12 cellular contexts compared by ENCODE assay signal in genomic region chr18:50285631-50286321, GRCh38. TPM values are rescaled to one million over a fixed set of nuclear protein-coding genes. Genes with fewer than 3 reads are reported as not detected.
DNase-seq lines count a peak whose midpoint lies in the region; ATAC-seq, FAIRE-seq and TF ChIP-seq lines count a peak whose summit lies in the region.
"Had no signal": no experiment of that assay in that cellular context is flagged by ENCODE, and none has a peak within 500 bp of the region (broad histone marks: within the 10 kb centered on the region; RNA-seq: fewer than 3 reads in every experiment).

No MANE protein-coding gene starts in this region.

- H3K4me3 ChIP-seq in A673 (ENCODE audit: low read depth, low read length, poor library complexity, severe bottlenecking) (peak overlapping the region; percentile 86), GM23248 (no peak overlapping the region), HepG2 (replicated peaks in 1 of 3; ENCODE audit: insufficient read depth in 1 of 3, low read depth in 2 of 3, low read length in 3 of 3) (no peak overlapping the region; a peak in 2 of 6 replicates)

- H3K9me3 ChIP-seq in A673 (ENCODE audit: low read depth, low read length, poor library complexity, severe bottlenecking) (no peaks in the 10 kb centered on the region), GM23248 (ENCODE audit: low read depth) (no peaks in the 10 kb centered on the region), HepG2 (ENCODE audit: low read length) (no peaks in the 10 kb centered on the region)

- TF ChIP-seq CTCF in A673 (conservative IDR thresholded peaks at IDR 0.05; ENCODE audit: low read depth, low read length) (no peak), HepG2 (CRISPR knock-in tag; IDR thresholded peaks at IDR 0.05) (no peak)

- H3K36me3 ChIP-seq in A673 (ENCODE audit: insufficient read depth, low read length, poor library complexity, severe bottlenecking) (peaks cover 26% of the 10 kb centered on the region), GM23248 (ENCODE audit: low read depth) (no peaks in the 10 kb centered on the region), HepG2 (replicated peaks in 1 of 2; ENCODE audit: control insufficient read depth in 1 of 2, insufficient read depth in 2 of 2, low read length in 2 of 2) (peaks cover 9 to 23% of the 10 kb centered on the region in 2 experiments; a peak in 4 of 5 replicates)

- TF ChIP-seq RAD21 in HepG2 (CRISPR knock-in tag; IDR thresholded peaks at IDR 0.05) = no peak

- no peak for TF ChIP-seq EP300 in HepG2 (IDR thresholded peaks at IDR 0.05; ENCODE audit: low read depth in 2 of 2, low read length in 2 of 2)
- no peak for TF ChIP-seq EP300 in HepG2 (CRISPR knock-in tag; IDR thresholded peaks at IDR 0.05; ENCODE audit: borderline replicate concordance)

- peak overlapping the region; percentile 100 for H3K4me3 Mint-ChIP-seq in activated CD8-positive, alpha-beta T cell treated with anti-CD3 and anti-CD28 coated beads, Interleukin-2, amount 10 ng/mL, durations not matched to agents 7 days and 5 days

- no peak for FAIRE-seq in HepG2 (lab: Jason Lieb, UNC)
- FAIRE-seq: D721Med had no signal

- no peaks in the 10 kb centered on the region for H3K9me3 Mint-ChIP-seq in activated CD8-positive, alpha-beta T cell treated with anti-CD3 and anti-CD28 coated beads, Interleukin-2, amount 10 ng/mL, durations not matched to agents 7 days and 5 days (ENCODE audit: insufficient read depth)

- no peaks in the 10 kb centered on the region for H4K20me1 ChIP-seq in GM23248 (ENCODE audit: insufficient read depth)
- no peaks in the 10 kb centered on the region for H4K20me1 ChIP-seq in HepG2 (ENCODE audit: insufficient read depth, low read length)

- H3K79me2 ChIP-seq in GM23248 (ENCODE audit: insufficient read depth) (peaks cover 28% of the 10 kb centered on the region), HepG2 (ENCODE audit: insufficient read depth, low read length) (peaks cover 7% of the 10 kb centered on the region)

- H3K27me3 ChIP-seq in A673 (replicated peaks; ENCODE audit: insufficient read depth, low read depth, low read length, poor library complexity) = no peaks in the 10 kb centered on the region
- H3K27me3 ChIP-seq in GM23248 (replicated peaks; ENCODE audit: insufficient read depth) = no peaks in the 10 kb centered on the region
- peaks cover 0 to 4% of the 10 kb centered on the region in 2 experiments; a peak in 2 of 5 replicates for H3K27me3 ChIP-seq in HepG2 (ENCODE audit: control insufficient read depth in 1 of 2, insufficient read depth in 2 of 2, low read length in 2 of 2)

- peaks cover 55% of the 10 kb centered on the region for H3K4me1 Mint-ChIP-seq in activated CD8-positive, alpha-beta T cell treated with anti-CD3 and anti-CD28 coated beads, Interleukin-2, amount 10 ng/mL, durations not matched to agents 7 days and 5 days (ENCODE audit: low read depth)

- peak overlapping the region; percentile 99 for H3K27ac Mint-ChIP-seq in activated CD8-positive, alpha-beta T cell treated with anti-CD3 and anti-CD28 coated beads, Interleukin-2, amount 10 ng/mL, durations not matched to agents 7 days and 5 days

- H3K36me3 Mint-ChIP-seq in activated CD8-positive, alpha-beta T cell treated with anti-CD3 and anti-CD28 coated beads, Interleukin-2, amount 10 ng/mL, durations not matched to agents 7 days and 5 days (ENCODE audit: low read depth) = peaks cover 60% of the 10 kb centered on the region

- POLR2A ChIA-PET in A673 (lab: Charles Lee; ENCODE audit: low non-redundant PET) = no interaction called here
- POLR2A ChIA-PET in activated CD8-positive, alpha-beta T cell treated with anti-CD3 and anti-CD28 coated beads, Interleukin-2, amount 10 ng/mL, durations not matched to agents 7 days and 5 days (lab: Charles Lee) = no interaction called here
- POLR2A ChIA-PET in HepG2 (lab: Yijun Ruan, JAX) = no interaction called here

- CTCF ChIA-PET in A673 (lab: Charles Lee) = no interaction called here
- CTCF ChIA-PET in activated CD8-positive, alpha-beta T cell treated with anti-CD3 and anti-CD28 coated beads, Interleukin-2, amount 10 ng/mL, durations not matched to agents 7 days and 5 days (lab: Charles Lee) = no interaction called here
- CTCF ChIA-PET in HepG2 (lab: Yijun Ruan, JAX; ENCODE audit: low intra/inter-chr PET ratio, low total read pairs) = no interaction called here

- H3K4me1 ChIP-seq in A673 (ENCODE audit: insufficient read depth, low read length, poor library complexity, severe bottlenecking) (peaks cover 6% of the 10 kb centered on the region), GM23248 (ENCODE audit: insufficient read depth) (0 out of 2 replicates have a peak, but pooled peaks cover 3% of the 10 kb centered on the region), HepG2 (ENCODE audit: insufficient read depth, low read length) (peaks cover 16% of the 10 kb centered on the region)

- H3K9me2 ChIP-seq in GM23248 (ENCODE audit: insufficient read depth) = no peaks in the 10 kb centered on the region

- DNase-seq in A673 (ENCODE audit: low spot score) = no peak
- DNase-seq in GM23248 = no peak
- no peak for DNase-seq in activated CD8-positive, alpha-beta T cell treated with anti-CD3 and anti-CD28 coated beads, Interleukin-2, amount 10 ng/mL, durations not matched to agents 7 days and 5 days
- DNase-seq in HepG2 (ENCODE audit: low spot score) = no peak
- no peak for DNase-seq in NCI-H524 treated with DMSO at 0.1 percent for 48 hours (lab: John Stamatoyannopoulos, UW)
- DNase-seq in inferior parietal cortex (ENCODE audit: extremely low spot score) = no peak
- DNase-seq in stimulated activated CD4-positive, alpha-beta T cell treated with anti-CD3 and anti-CD28 coated beads, Interleukin-2, amount 100 ng/mL, for 48 hours = no peak
- DNase-seq: NCI-H2029 treated with DMSO at 0.1 percent for 48 hours, SHP77 treated with DMSO at 0.1 percent for 48 hours had no signal

- in situ Hi-C loops in GM23248 (cut with MboI) (no loop called here), HepG2 (cut with HindIII; ENCODE audit: extremely low pct_ligation_motif_present, low pct_unique_long_range_greater_than_20kb) (loop anchor here (10.0 kb wide), 1 partner anchor 139 kb away; no protein-coding TSS in a partner anchor)

- no peak for TF ChIP-seq POLR2A in HepG2 (IDR thresholded peaks at IDR 0.05; ENCODE audit: insufficient read depth in 1 of 2, low read depth in 2 of 2, low read length in 2 of 2)

- H2AFZ ChIP-seq in GM23248 (no peak overlapping the region), HepG2 (ENCODE audit: low read length) (no peak overlapping the region)
- H2AFZ ChIP-seq: parathyroid adenoma had no signal

- ATAC-seq in activated CD8-positive, alpha-beta T cell treated with anti-CD3 and anti-CD28 coated beads, Interleukin-2, amount 10 ng/mL, durations not matched to agents 7 days and 5 days = no peak
- ATAC-seq in HepG2 (no peak), HG03520 (IDR thresholded peaks at IDR 0.05; ENCODE audit: unreplicated experiment) (no peak)

- H3K9ac ChIP-seq in GM23248 (peak overlapping the region; percentile 78; the same call in 1 of the 2 replicates), HepG2 (ENCODE audit: insufficient read depth, low read depth, low read length) (no peak overlapping the region)
- H3K9ac ChIP-seq: parathyroid adenoma had no signal

- no peaks in the 10 kb centered on the region for H3K27me3 Mint-ChIP-seq in activated CD8-positive, alpha-beta T cell treated with anti-CD3 and anti-CD28 coated beads, Interleukin-2, amount 10 ng/mL, durations not matched to agents 7 days and 5 days (ENCODE audit: low read depth)

- H3K27ac ChIP-seq in A673 (ENCODE audit: low read depth, low read length, poor library complexity, severe bottlenecking) = no peak overlapping the region
- 0 out of 2 replicates have a peak overlapping the region, but pooled peaks have one; percentile 12 for H3K27ac ChIP-seq in GM23248
- no peak overlapping the region for H3K27ac ChIP-seq in HepG2 (ENCODE audit: extremely low read length, insufficient read depth, low read length)

- peak overlapping the region; percentile 65 for H3K4me2 ChIP-seq in GM23248 (ENCODE audit: unreplicated experiment)
- peak overlapping the region; percentile 77 for H3K4me2 ChIP-seq in HepG2 (ENCODE audit: low read depth, low read length)

- intact Hi-C loops in A673 (cut with micrococcal nuclease; ENCODE audit: unreplicated experiment) (no loop called here), HepG2 (cut with micrococcal nuclease; ENCODE audit: unreplicated experiment) (loop anchor here (5.0 kb wide), 3 partner anchors 72 to 142 kb away; no protein-coding TSS in a partner anchor)

- WGBS in GM23248 (ENCODE audit: low coverage in 1 of 2, low lambda C conversion rate in 2 of 2, missing lambda C conversion rate in 2 of 2), 2 experiments = 98 to 100% methylated on average over 21 to 24 of the region's 24 CpGs
- WGBS in HepG2 (ENCODE audit: low lambda C conversion rate) = 97% methylated on average over 18 of the region's 24 CpGs

- no peaks in the 10 kb centered on the region for H3F3A ChIP-seq in GM23248 (ENCODE audit: insufficient read depth)

- BruUV-seq in A673 (replicated peaks; lab: Mats Ljungman, UMichigan) (no TSS peak), HepG2 (replicated peaks; lab: Mats Ljungman, UMichigan) (no TSS peak)

RNA-seq across cellular contexts. Expression of gene CXXC1, which starts 1.7 kb away (rescaled TPM):
- total RNA-seq in A673 (2021) = 89.5 and 94.5 TPM in 2 replicates
- 37.9 and 51.2 TPM in 2 replicates for total RNA-seq in GM23248 (2014; rRNA removed; shearing (Covaris generic))
- polyA plus RNA-seq in GM23248 (2016; fragmentation: Nextera tagmentation; extraction: Ambion mirVana) = 38.2 and 39.2 TPM in 2 replicates
- 100 to 1,000 TPM; 136 to 158 TPM for total RNA-seq in activated CD8-positive, alpha-beta T cell treated with anti-CD3 and anti-CD28 coated beads, Interleukin-2, amount 10 ng/mL, durations not matched to agents 7 days and 5 days
- 29.8 and 32.9 TPM in 2 replicates for total RNA-seq in HepG2 (2016; rRNA removed; fragmentation: Illumina TruSeq; extraction: Trizol)
- total RNA-seq in HepG2 (2016; cell fraction: cytosol; rRNA removed; fragmentation: Illumina TruSeq; extraction: Trizol; ENCODE audit: low read depth) = 5.2 and 6.1 TPM in 2 replicates
- 27.2 and 40.8 TPM in 2 replicates for total RNA-seq in HepG2 (2016; cell fraction: insoluble cytoplasmic fraction; rRNA removed; fragmentation: Illumina TruSeq; extraction: Trizol)
- 16.4 and 17.8 TPM in 2 replicates for total RNA-seq in HepG2 (2016; cell fraction: membrane; rRNA removed; fragmentation: Illumina TruSeq; extraction: Trizol)
- 26.0 and 29.7 TPM in 2 replicates for total RNA-seq in HepG2 (2016; cell fraction: nucleus; rRNA removed; fragmentation: Illumina TruSeq; extraction: Trizol)
- 39.0 and 39.8 TPM in 2 replicates for polyA plus RNA-seq in HepG2 (2011; rRNA removed)
- polyA plus RNA-seq in HepG2 (2011; cell fraction: cytosol; rRNA removed) = 29.5 and 48.9 TPM in 2 replicates
- 324 and 455 TPM in 2 replicates for polyA plus RNA-seq in HepG2 (2011; cell fraction: nucleus; rRNA removed)
- polyA plus RNA-seq in HepG2 (2012) = 22.4 and 34.0 TPM in 2 replicates
- 4.1 and 5.9 TPM in 2 replicates for polyA plus RNA-seq in HepG2 (2016; cell fraction: cytosol; fragmentation: Illumina TruSeq; extraction: Trizol; ENCODE audit: low read depth)
- polyA plus RNA-seq in HepG2 (2016; cell fraction: insoluble cytoplasmic fraction; fragmentation: Illumina TruSeq; extraction: Trizol; ENCODE audit: low read depth) = 25.7 and 37.2 TPM in 2 replicates
- polyA plus RNA-seq in HepG2 (2016; cell fraction: membrane; fragmentation: Illumina TruSeq; extraction: Trizol; ENCODE audit: low read depth) = 14.3 and 15.5 TPM in 2 replicates
- polyA plus RNA-seq in HepG2 (2016; cell fraction: nucleus; fragmentation: Illumina TruSeq; extraction: Trizol; ENCODE audit: insufficient read depth, low read depth) = 119 and 130 TPM in 2 replicates
- 42.0 and 46.9 TPM in 2 replicates for polyA minus RNA-seq in HepG2 (2011; rRNA and poly(A)+ RNA removed; ENCODE audit: low replicate concordance)
- polyA minus RNA-seq in HepG2 (2011; cell fraction: cytosol; rRNA and poly(A)+ RNA removed) = 8.7 and 10.1 TPM in 2 replicates
- polyA minus RNA-seq in HepG2 (2011; cell fraction: nucleus; rRNA and poly(A)+ RNA removed) = 27.0 and 29.1 TPM in 2 replicates

RNA-seq across cellular contexts. Expression of gene MBD1, which starts 4.5 kb away (rescaled TPM):
- 65.2 and 70.8 TPM in 2 replicates for total RNA-seq in A673 (2021)
- 60.7 and 68.0 TPM in 2 replicates for total RNA-seq in GM23248 (2014; rRNA removed; shearing (Covaris generic))
- polyA plus RNA-seq in GM23248 (2016; fragmentation: Nextera tagmentation; extraction: Ambion mirVana) = 33.1 and 36.2 TPM in 2 replicates
- total RNA-seq in activated CD8-positive, alpha-beta T cell treated with anti-CD3 and anti-CD28 coated beads, Interleukin-2, amount 10 ng/mL, durations not matched to agents 7 days and 5 days = 100 to 1,000 TPM in 1 of 2 experiments, 10 to 100 TPM in 1; 97.3 to 101 TPM
- 15.2 and 25.5 TPM in 2 replicates for total RNA-seq in HepG2 (2016; rRNA removed; fragmentation: Illumina TruSeq; extraction: Trizol)
- total RNA-seq in HepG2 (2016; cell fraction: cytosol; rRNA removed; fragmentation: Illumina TruSeq; extraction: Trizol; ENCODE audit: low read depth) = 5.6 and 7.6 TPM in 2 replicates
- 13.1 and 25.2 TPM in 2 replicates for total RNA-seq in HepG2 (2016; cell fraction: insoluble cytoplasmic fraction; rRNA removed; fragmentation: Illumina TruSeq; extraction: Trizol)
- total RNA-seq in HepG2 (2016; cell fraction: membrane; rRNA removed; fragmentation: Illumina TruSeq; extraction: Trizol) = 13.7 and 14.8 TPM in 2 replicates
- total RNA-seq in HepG2 (2016; cell fraction: nucleus; rRNA removed; fragmentation: Illumina TruSeq; extraction: Trizol) = 34.3 TPM in 2 replicates
- 28.6 and 31.3 TPM in 2 replicates for polyA plus RNA-seq in HepG2 (2011; rRNA removed)
- 16.1 and 23.4 TPM in 2 replicates for polyA plus RNA-seq in HepG2 (2011; cell fraction: cytosol; rRNA removed)
- polyA plus RNA-seq in HepG2 (2011; cell fraction: nucleus; rRNA removed) = 145 and 153 TPM in 2 replicates
- 15.5 and 18.8 TPM in 2 replicates for polyA plus RNA-seq in HepG2 (2012)
- polyA plus RNA-seq in HepG2 (2016; cell fraction: cytosol; fragmentation: Illumina TruSeq; extraction: Trizol; ENCODE audit: low read depth) = 4.3 and 4.6 TPM in 2 replicates
- polyA plus RNA-seq in HepG2 (2016; cell fraction: insoluble cytoplasmic fraction; fragmentation: Illumina TruSeq; extraction: Trizol; ENCODE audit: low read depth) = 15.4 and 19.3 TPM in 2 replicates
- 8.7 and 8.9 TPM in 2 replicates for polyA plus RNA-seq in HepG2 (2016; cell fraction: membrane; fragmentation: Illumina TruSeq; extraction: Trizol; ENCODE audit: low read depth)
- polyA plus RNA-seq in HepG2 (2016; cell fraction: nucleus; fragmentation: Illumina TruSeq; extraction: Trizol; ENCODE audit: insufficient read depth, low read depth) = 54.5 and 56.4 TPM in 2 replicates
- 45.6 and 63.7 TPM in 2 replicates for polyA minus RNA-seq in HepG2 (2011; rRNA and poly(A)+ RNA removed; ENCODE audit: low replicate concordance)
- polyA minus RNA-seq in HepG2 (2011; cell fraction: cytosol; rRNA and poly(A)+ RNA removed) = 12.0 and 13.2 TPM in 2 replicates
- 56.3 and 64.5 TPM in 2 replicates for polyA minus RNA-seq in HepG2 (2011; cell fraction: nucleus; rRNA and poly(A)+ RNA removed)

RNA-seq across cellular contexts. Expression of gene CFAP53, which starts 19.5 kb away (rescaled TPM):
- 0.22 and 0.26 TPM in 2 replicates for total RNA-seq in A673 (2021)
- 0.11 and 0.25 TPM in 2 replicates for total RNA-seq in GM23248 (2014; rRNA removed; shearing (Covaris generic))
- polyA plus RNA-seq in GM23248 (2016; fragmentation: Nextera tagmentation; extraction: Ambion mirVana) = 0.47 and 0.48 TPM in 2 replicates
- total RNA-seq in activated CD8-positive, alpha-beta T cell treated with anti-CD3 and anti-CD28 coated beads, Interleukin-2, amount 10 ng/mL, durations not matched to agents 7 days and 5 days = under 1 TPM; 0.21 to 0.29 TPM
- total RNA-seq in HepG2 (2016; rRNA removed; fragmentation: Illumina TruSeq; extraction: Trizol) = 0.07 TPM in 1 of 2 replicates, not detected in the other
- total RNA-seq in HepG2 (2016; cell fraction: cytosol; rRNA removed; fragmentation: Illumina TruSeq; extraction: Trizol; ENCODE audit: low read depth) = 0.09 TPM in 1 of 2 replicates, not detected in the other
- total RNA-seq in HepG2 (2016; cell fraction: insoluble cytoplasmic fraction; rRNA removed; fragmentation: Illumina TruSeq; extraction: Trizol) = 0.09 and 0.13 TPM in 2 replicates
- total RNA-seq in HepG2 (2016; cell fraction: membrane; rRNA removed; fragmentation: Illumina TruSeq; extraction: Trizol) = not detected in 2 replicates
- 0.28 TPM in 1 of 2 replicates, not detected in the other for total RNA-seq in HepG2 (2016; cell fraction: nucleus; rRNA removed; fragmentation: Illumina TruSeq; extraction: Trizol)
- polyA plus RNA-seq in HepG2 (2011; rRNA removed) = 0.05 TPM in 2 replicates
- polyA plus RNA-seq in HepG2 (2011; cell fraction: cytosol; rRNA removed) = 0.03 and 0.04 TPM in 2 replicates
- polyA plus RNA-seq in HepG2 (2011; cell fraction: nucleus; rRNA removed) = 0.07 TPM in 1 of 2 replicates, not detected in the other
- polyA plus RNA-seq in HepG2 (2012) = 0.07 and 0.11 TPM in 2 replicates
- polyA plus RNA-seq in HepG2 (2016; cell fraction: cytosol; fragmentation: Illumina TruSeq; extraction: Trizol; ENCODE audit: low read depth) = 0.09 and 0.11 TPM in 2 replicates
- polyA plus RNA-seq in HepG2 (2016; cell fraction: insoluble cytoplasmic fraction; fragmentation: Illumina TruSeq; extraction: Trizol; ENCODE audit: low read depth) = not detected in 2 replicates
- polyA plus RNA-seq in HepG2 (2016; cell fraction: membrane; fragmentation: Illumina TruSeq; extraction: Trizol; ENCODE audit: low read depth) = not detected in 2 replicates
- not detected in 2 replicates for polyA plus RNA-seq in HepG2 (2016; cell fraction: nucleus; fragmentation: Illumina TruSeq; extraction: Trizol; ENCODE audit: insufficient read depth, low read depth)
- 0.12 TPM in 1 of 2 replicates, not detected in the other for polyA minus RNA-seq in HepG2 (2011; rRNA and poly(A)+ RNA removed; ENCODE audit: low replicate concordance)
- not detected in 2 replicates for polyA minus RNA-seq in HepG2 (2011; cell fraction: cytosol; rRNA and poly(A)+ RNA removed)
- polyA minus RNA-seq in HepG2 (2011; cell fraction: nucleus; rRNA and poly(A)+ RNA removed) = 0.52 TPM in 1 of 2 replicates, not detected in the other
